ENCODE assay signal across 9 cellular contexts in the genomic region with DNA sequence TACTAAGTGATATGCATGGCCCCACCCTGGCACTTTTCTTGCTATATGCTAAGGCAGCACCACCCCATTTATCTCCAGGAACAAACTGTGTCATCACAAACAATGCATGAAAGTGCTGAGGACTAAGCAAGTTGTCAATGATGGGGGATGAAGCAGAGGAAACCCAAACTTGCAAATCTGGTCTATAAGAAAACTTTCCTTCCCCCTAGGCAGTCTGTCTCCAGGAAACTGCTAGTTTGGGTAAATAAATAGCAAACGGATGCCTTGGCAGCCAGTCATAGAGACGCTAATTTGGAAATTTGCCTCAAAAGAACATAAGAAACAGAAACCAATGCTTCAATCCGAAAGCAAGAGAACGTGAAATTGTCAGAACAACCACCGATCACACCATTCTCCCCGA. TPM values are rescaled to one million over a fixed set of nuclear protein-coding genes. Genes with fewer than 3 reads are reported as not detected.
DNase-seq lines count a peak whose midpoint lies in the region; ATAC-seq and TF ChIP-seq lines count a peak whose summit lies in the region.
"Had no signal": no experiment of that assay in that cellular context is flagged by ENCODE, and none has a peak within 500 bp of the region (broad histone marks: within the 10 kb centered on the region; RNA-seq: fewer than 3 reads in every experiment).

No MANE protein-coding gene starts in this region.

- peak overlapping the region; percentile 55 for H3K4me3 Mint-ChIP-seq in stimulated activated memory B cell treated with anti-CD40 and anti-IgM and Interleukin-4, amounts not matched to agents 10 μg/mL and 1 μg/mL and 100 μg/mL, for 72 hours

- H3K9me3 ChIP-seq in NT2/D1 (ENCODE audit: insufficient read depth, low read length) (no peaks in the 10 kb centered on the region), testis (no peaks in the 10 kb centered on the region)

- ATAC-seq in GM19351 (IDR thresholded peaks at IDR 0.05; ENCODE audit: unreplicated experiment), result peak; percentile 72
- ATAC-seq in stimulated activated memory B cell treated with anti-CD40 and anti-IgM and Interleukin-4, amounts not matched to agents 10 μg/mL and 1 μg/mL and 100 μg/mL, for 72 hours, result no peak

- H3K4me1 ChIP-seq in NT2/D1 (ENCODE audit: insufficient read depth, insufficient read length) (no peaks in the 10 kb centered on the region), testis (no peaks in the 10 kb centered on the region)

- 41 to 42% methylated on average over 6 of the region's 6 CpGs for WGBS in testis, 2 donors

- intact Hi-C loops in testis (cut with DNase I; ENCODE audit: low total_unique reads), result no loop called here

- no peak for TF ChIP-seq POLR2A in testis (IDR thresholded peaks at IDR 0.05)

- peaks cover 51% of the 10 kb centered on the region for H3K4me1 Mint-ChIP-seq in stimulated activated memory B cell treated with anti-CD40 and anti-IgM and Interleukin-4, amounts not matched to agents 10 μg/mL and 1 μg/mL and 100 μg/mL, for 72 hours

- no peak for TF ChIP-seq CTCF in testis (IDR thresholded peaks at IDR 0.05)

- H3K27me3 ChIP-seq in NT2/D1 (ENCODE audit: insufficient read depth, insufficient read length) (no peaks in the 10 kb centered on the region), testis (no peaks in the 10 kb centered on the region)

- peaks cover 18% of the 10 kb centered on the region for H3K36me3 Mint-ChIP-seq in stimulated activated memory B cell treated with anti-CD40 and anti-IgM and Interleukin-4, amounts not matched to agents 10 μg/mL and 1 μg/mL and 100 μg/mL, for 72 hours

- H3K36me3 ChIP-seq in NT2/D1 (ENCODE audit: insufficient read depth, insufficient read length, low read length), result no peaks in the 10 kb centered on the region
- no peaks in the 10 kb centered on the region for H3K36me3 ChIP-seq in testis (ENCODE audit: low read depth, missing control alignments)

- H3K4me3 ChIP-seq in NT2/D1 (ENCODE audit: insufficient read length, low read depth), result no peak overlapping the region
- H3K4me3 ChIP-seq in testis, result no peak overlapping the region

- H3K9ac ChIP-seq in NT2/D1 (ENCODE audit: insufficient read length, low read depth), result no peak overlapping the region
- H3K9ac ChIP-seq: KMS-11 had no signal

- H3K27ac ChIP-seq in testis, result no peak overlapping the region
- H3K27ac ChIP-seq: KMS-11 had no signal

- DNase-seq in NT2/D1 (ENCODE audit: low read depth, low spot score) (peak; percentile 57), foreskin melanocyte (peak; percentile 80), NCI-H1694 (lab: John Stamatoyannopoulos, UW) (no peak), KG1 (lab: John Stamatoyannopoulos, UW) (no peak), testis (no peak)
- DNase-seq in NK-92 treated with Interleukin-12 subunit alpha and Interleukin-12 subunit beta, amount 100 ng/mL, for 24 hours (lab: John Stamatoyannopoulos, UW), result no peak

- no peaks in the 10 kb centered on the region for H3K27me3 Mint-ChIP-seq in stimulated activated memory B cell treated with anti-CD40 and anti-IgM and Interleukin-4, amounts not matched to agents 10 μg/mL and 1 μg/mL and 100 μg/mL, for 72 hours

- H3K9me3 Mint-ChIP-seq in stimulated activated memory B cell treated with anti-CD40 and anti-IgM and Interleukin-4, amounts not matched to agents 10 μg/mL and 1 μg/mL and 100 μg/mL, for 72 hours, result peaks cover 5% of the 10 kb centered on the region

- peak overlapping the region; percentile 95 for H3K27ac Mint-ChIP-seq in stimulated activated memory B cell treated with anti-CD40 and anti-IgM and Interleukin-4, amounts not matched to agents 10 μg/mL and 1 μg/mL and 100 μg/mL, for 72 hours

RNA-seq across cellular contexts. Expression of a gene that starts 5.6 kb away (rescaled TPM):
- 10 to 100 TPM; 42.9 to 43.7 TPM for total RNA-seq in testis
- 278 TPM for polyA plus RNA-seq in testis (ENCODE audit: insufficient read depth, low read depth, low replicate concordance)

Comparison
In these comparisons a context has a peak if more than half of its experiments do, and no peak if none do; other contexts are left out.
1. DNase-seq: peak in NT2/D1 (single experiment) and foreskin melanocyte (single experiment); none in NCI-H1694 (single experiment), KG1 (single experiment), testis (single experiment) and NK-92 treated with Interleukin-12 subunit alpha and Interleukin-12 subunit beta, amount 100 ng/mL, for 24 hours (single experiment).